Comparison of ENCODE assay signal across 20 cellular contexts in genomic region chr11:106176817-106177216, GRCh38.
DNase-seq lines count a peak whose midpoint lies in the region; ATAC-seq and TF ChIP-seq lines count a peak whose summit lies in the region.
"Had no signal": no experiment of that assay in that cellular context is flagged by ENCODE, and none has a peak within 500 bp of the region (broad histone marks: within the 10 kb centered on the region; RNA-seq: fewer than 3 reads in every experiment).

No MANE protein-coding gene starts in this region.

- no peaks in the 10 kb centered on the region for H3K9me2 ChIP-seq in GM23338 (ENCODE audit: insufficient read depth)

- no peak overlapping the region for H2BK120ac ChIP-seq in mesendoderm (ENCODE audit: low read depth, low read length)

- H3K18ac ChIP-seq in mesendoderm (ENCODE audit: low read length), result no peak overlapping the region

- no peak overlapping the region for H4K8ac ChIP-seq in mesendoderm (ENCODE audit: low read depth, low read length)

- H3K27me3 Mint-ChIP-seq in GM23338 (ENCODE audit: insufficient read depth, low read depth, poor library complexity), result peaks cover 7% of the 10 kb centered on the region
- H3K27me3 Mint-ChIP-seq in progenitor cell of endocrine pancreas, result no peaks in the 10 kb centered on the region
- H3K27me3 Mint-ChIP-seq: B cell; CD4-positive, CD25-positive, alpha-beta regulatory T cell had no signal

- peak; percentile 84 to 97 (median 94) for TF ChIP-seq POLR2A in body of pancreas (IDR thresholded peaks at IDR 0.05)

- intact Hi-C loops in body of pancreas (cut with DNase I), result no loop called here
- intact Hi-C loops in left ventricle myocardium superior (cut with micrococcal nuclease), result no loop called here
- intact Hi-C loops in left colon (cut with DNase I, micrococcal nuclease), result no loop called here

- H4K20me1 ChIP-seq in GM23338 (replicated peaks; ENCODE audit: insufficient read depth), result no peaks in the 10 kb centered on the region
- H4K20me1 ChIP-seq: BLaER1 had no signal

- peak overlapping the region; percentile 18 for H3K4ac ChIP-seq in mesendoderm (ENCODE audit: low read depth, low read length)

- H3K36me3 Mint-ChIP-seq in GM23338 (ENCODE audit: low read depth) (0 out of 3 replicates have a peak, but pooled peaks cover 4% of the 10 kb centered on the region), progenitor cell of endocrine pancreas (ENCODE audit: insufficient read depth) (peaks cover 13% of the 10 kb centered on the region)
- H3K36me3 Mint-ChIP-seq: CD4-positive, CD25-positive, alpha-beta regulatory T cell; CD8-positive, alpha-beta T cell had no signal

- H3K27ac Mint-ChIP-seq in GM23338 (no peak overlapping the region), progenitor cell of endocrine pancreas (peak overlapping the region; percentile 91)
- H3K27ac Mint-ChIP-seq: B cell; CD4-positive, CD25-positive, alpha-beta regulatory T cell; CD8-positive, alpha-beta T cell had no signal

- peaks cover 15% of the 10 kb centered on the region for H3K9me3 Mint-ChIP-seq in GM23338
- peaks cover 12% of the 10 kb centered on the region for H3K9me3 Mint-ChIP-seq in progenitor cell of endocrine pancreas (ENCODE audit: low read depth)

- H3K9ac ChIP-seq in mesendoderm (ENCODE audit: low read length), result no peak overlapping the region
- H3K9ac ChIP-seq: BLaER1 had no signal

- H3K4me3 Mint-ChIP-seq in GM23338, result no peak overlapping the region
- peak overlapping the region; percentile 50 for H3K4me3 Mint-ChIP-seq in progenitor cell of endocrine pancreas (ENCODE audit: low read depth)
- H3K4me3 Mint-ChIP-seq: B cell; CD4-positive, CD25-positive, alpha-beta regulatory T cell; CD8-positive, alpha-beta T cell; H9 had no signal

- H4K5ac ChIP-seq in mesendoderm (ENCODE audit: low read length), result no peak overlapping the region

- no peak overlapping the region for H3K27ac ChIP-seq in GM23338 (ENCODE audit: low read depth)
- H3K27ac ChIP-seq in body of pancreas, result peak overlapping the region; percentile 55 to 85 (median 68)
- peak overlapping the region; percentile 60 for H3K27ac ChIP-seq in mesendoderm (ENCODE audit: low read depth, low read length)
- H3K27ac ChIP-seq: 22Rv1, BLaER1, C4-2B had no signal

- no peak for DNase-seq in GM23338 (ENCODE audit: low spot score)
- peak; percentile 76 to 89 (median 87) for DNase-seq in body of pancreas
- no peak for DNase-seq in mesendoderm
- DNase-seq in progenitor cell of endocrine pancreas (ENCODE audit: low spot score, unreplicated experiment), result no peak
- DNase-seq in left ventricle myocardium superior, result no peak
- no peak for DNase-seq in left colon
- DNase-seq in middle frontal gyrus (ENCODE audit: extremely low spot score, low spot score), result no peak
- DNase-seq: Caco-2; CD4-positive, CD25-positive, alpha-beta regulatory T cell; CD8-positive, alpha-beta T cell; DMS153; DND-41; H9 had no signal

- H3K4me1 ChIP-seq in GM23338 (ENCODE audit: insufficient read depth) (0 out of 2 replicates have a peak, but pooled peaks cover 6% of the 10 kb centered on the region), body of pancreas (no peaks in the 10 kb centered on the region), mesendoderm (ENCODE audit: control insufficient read depth, low read depth, low read length) (no peaks in the 10 kb centered on the region)
- H3K4me1 ChIP-seq: BLaER1 had no signal

- H3K23ac ChIP-seq in mesendoderm (ENCODE audit: low read length), result no peak overlapping the region

- no peak for TF ChIP-seq CTCF in GM23338 (conservative IDR thresholded peaks at IDR 0.05; ENCODE audit: low read depth in 2 of 2)
- TF ChIP-seq CTCF in body of pancreas (IDR thresholded peaks at IDR 0.05), result no peak
- TF ChIP-seq CTCF in progenitor cell of endocrine pancreas (IDR thresholded peaks at IDR 0.05; ENCODE audit: unreplicated experiment), result no peak

- H3K4me1 Mint-ChIP-seq in GM23338, result peaks cover 8% of the 10 kb centered on the region; the same call in 1 of the 3 replicates
- H3K4me1 Mint-ChIP-seq in progenitor cell of endocrine pancreas (ENCODE audit: low read depth), result peaks cover 31% of the 10 kb centered on the region
- H3K4me1 Mint-ChIP-seq: B cell; CD4-positive, CD25-positive, alpha-beta regulatory T cell had no signal

- no peaks in the 10 kb centered on the region for H3K79me2 ChIP-seq in GM23338 (replicated peaks; ENCODE audit: insufficient read depth)
- H3K79me2 ChIP-seq in mesendoderm (ENCODE audit: control insufficient read depth, insufficient read depth, low read length), result no peaks in the 10 kb centered on the region

- H3K4me2 ChIP-seq in GM23338 (no peak overlapping the region), mesendoderm (ENCODE audit: low read length) (no peak overlapping the region)
- H3K4me2 ChIP-seq: BLaER1 had no signal

- no peaks in the 10 kb centered on the region for H3F3A ChIP-seq in GM23338 (replicated peaks; ENCODE audit: low read depth)

- H3K4me3 ChIP-seq in GM23338 (no peak overlapping the region), body of pancreas (peak overlapping the region in 1 of 2 donors; percentile 63), mesendoderm (ENCODE audit: low read length) (no peak overlapping the region)
- H3K4me3 ChIP-seq: BLaER1, GM12878 had no signal

- no peaks in the 10 kb centered on the region for H3K9me3 ChIP-seq in body of pancreas
- H3K9me3 ChIP-seq: BLaER1 had no signal

- 36 to 49% methylated on average over 16 to 17 of the region's 17 CpGs for WGBS in body of pancreas, 2 donors
- no CpG with 5 or more reads among the region's 17 CpGs for WGBS in mesendoderm (ENCODE audit: extremely low coverage, insufficient coverage, low lambda C conversion rate)

- H2AFZ ChIP-seq in GM23338, result peak overlapping the region; percentile 11

- ATAC-seq in GM23338, result no peak
- ATAC-seq in body of pancreas, result peak; percentile 88
- no peak for ATAC-seq in left ventricle myocardium superior
- ATAC-seq in left colon, result no peak
- no peak for ATAC-seq in HG02884 (IDR thresholded peaks at IDR 0.05; ENCODE audit: unreplicated experiment)
- ATAC-seq: CD8-positive, alpha-beta T cell; GM12878; HCT116 had no signal

- H3K56ac ChIP-seq in mesendoderm (ENCODE audit: low read length), result peak overlapping the region; percentile 17

- no peak overlapping the region for H2BK15ac ChIP-seq in mesendoderm (replicated peaks; ENCODE audit: low read depth)

- no peaks in the 10 kb centered on the region for H3K27me3 ChIP-seq in GM23338 (ENCODE audit: insufficient read depth)
- H3K27me3 ChIP-seq in body of pancreas, result no peaks in the 10 kb centered on the region
- H3K27me3 ChIP-seq in mesendoderm (ENCODE audit: insufficient read depth, low read length, poor library complexity), result no peaks in the 10 kb centered on the region
- H3K27me3 ChIP-seq: BLaER1 had no signal

- H3K36me3 ChIP-seq in GM23338 (ENCODE audit: insufficient read depth), result no peaks in the 10 kb centered on the region
- no peaks in the 10 kb centered on the region for H3K36me3 ChIP-seq in body of pancreas (replicated peaks in 1 of 2; ENCODE audit: insufficient read depth in 1 of 2, low read depth in 2 of 2)
- H3K36me3 ChIP-seq in mesendoderm (ENCODE audit: control insufficient read depth, insufficient read depth, low read length), result no peaks in the 10 kb centered on the region
- H3K36me3 ChIP-seq: BLaER1 had no signal

- peak overlapping the region; percentile 47 for H2BK5ac ChIP-seq in mesendoderm (ENCODE audit: low read length)

- no peaks in the 10 kb centered on the region for H3K79me1 ChIP-seq in mesendoderm (ENCODE audit: low read length)

- H2AK5ac ChIP-seq in mesendoderm (ENCODE audit: low read length), result no peak overlapping the region

TF ChIP-seq in GM23338, 12 proteins besides CTCF, POLR2A, EP300 and RAD21 (continues in another document):
- no peak for TF ChIP-seq EZH2phosphoT487 (IDR thresholded peaks at IDR 0.05; ENCODE audit: unreplicated experiment)
- TF ChIP-seq ETS1 (IDR thresholded peaks at IDR 0.05), result no peak
- no peak for TF ChIP-seq NANOG (IDR thresholded peaks at IDR 0.05; ENCODE audit: borderline replicate concordance)
- TF ChIP-seq CREB1 (CRISPR knock-in tag; IDR thresholded peaks at IDR 0.05; ENCODE audit: low read depth), result no peak
- no peak for TF ChIP-seq ZNF114 (CRISPR knock-in tag; IDR thresholded peaks at IDR 0.05)
- TF ChIP-seq EZH2 (IDR thresholded peaks at IDR 0.05; ENCODE audit: low read depth, unreplicated experiment), result no peak
- TF ChIP-seq STAT1 (IDR thresholded peaks at IDR 0.05; ENCODE audit: unreplicated experiment), result no peak
- no peak for TF ChIP-seq ZNF331 (CRISPR knock-in tag; IDR thresholded peaks at IDR 0.05; ENCODE audit: low read depth)

Comparison
In these comparisons a context has a peak if more than half of its experiments do, and no peak if none do; other contexts are left out.
1. DNase-seq: peak in body of pancreas (4 of 4); none in GM23338 (single experiment), mesendoderm (single experiment), progenitor cell of endocrine pancreas (single experiment), left ventricle myocardium superior (single experiment), left colon (0 of 2) and middle frontal gyrus (single experiment).